In genomic region chr2:27446057-27446456, GRCh38 we compare ENCODE assay signal across 15 cellular contexts. TPM values are rescaled to one million over a fixed set of nuclear protein-coding genes. Genes with fewer than 3 reads are reported as not detected.
DNase-seq lines count a peak whose midpoint lies in the region; ATAC-seq and TF ChIP-seq lines count a peak whose summit lies in the region.
"Had no signal": no experiment of that assay in that cellular context is flagged by ENCODE, and none has a peak within 500 bp of the region (broad histone marks: within the 10 kb centered on the region; RNA-seq: fewer than 3 reads in every experiment).

No MANE protein-coding gene starts in this region.

- H3K27ac ChIP-seq in body of pancreas (peak overlapping the region; percentile 72 to 88 (median 84)), lung (ENCODE audit: low read depth in 1 of 2, low read length in 1 of 2) (peak overlapping the region in 1 of 2 donors; percentile 78)
- H3K27ac ChIP-seq: heart right ventricle had no signal

- H3K27ac Mint-ChIP-seq in Calu3 (ENCODE audit: unreplicated experiment) = peak overlapping the region; percentile 82

- TF ChIP-seq RAD21 in Ishikawa (IDR thresholded peaks at IDR 0.05; ENCODE audit: low read depth) = 0 out of 2 replicates have a peak, but pooled peaks have one; percentile 5

- peaks cover 55% of the 10 kb centered on the region for H3K36me3 Mint-ChIP-seq in Calu3 (ENCODE audit: insufficient read depth, unreplicated experiment)

- CTCF ChIA-PET in Calu3 (lab: Charles Lee) = interaction anchor here (0.6 to 1.3 kb wide), 5 partner anchors 17 to 1405 kb away, joined by 3 to 5 read pairs (median 3); no protein-coding TSS in a partner anchor

- intact Hi-C loops in Calu3 (cut with micrococcal nuclease; ENCODE audit: unreplicated experiment) = loop anchor here (10.0 kb wide), 1 partner anchor 139 kb away; the partner anchor contains the start of gene ZNF512
- intact Hi-C loops in body of pancreas (cut with DNase I) = no loop called here

- H3K27me3 ChIP-seq in body of pancreas (no peaks in the 10 kb centered on the region), lung (ENCODE audit: control insufficient read depth, insufficient read depth) (no peaks in the 10 kb centered on the region)
- H3K27me3 ChIP-seq: heart right ventricle had no signal

- no peak for TF ChIP-seq EP300 in Ishikawa (IDR thresholded peaks at IDR 0.05; ENCODE audit: borderline replicate concordance)

- TF ChIP-seq CTCF in Calu3 (IDR thresholded peaks at IDR 0.05; ENCODE audit: unreplicated experiment) (no peak), body of pancreas (IDR thresholded peaks at IDR 0.05) (no peak), lung (IDR thresholded peaks at IDR 0.05; ENCODE audit: control extremely low read depth, extremely low read depth) (no peak)

- H3K4me1 ChIP-seq in body of pancreas (peaks cover 32% of the 10 kb centered on the region), lung (ENCODE audit: control insufficient read depth in 2 of 2, insufficient read depth in 2 of 2, low read length in 2 of 2) (no peaks in the 10 kb centered on the region)

- TF ChIP-seq POLR2A in body of pancreas (IDR thresholded peaks at IDR 0.05) = peak in 2 of 3 donors; percentile 57 to 59

- 32 to 37% methylated on average over 3 of the region's 3 CpGs for WGBS in body of pancreas, 2 donors
- WGBS in lung, 2 donors = 66 to 89% methylated on average over 3 of the region's 3 CpGs

- BruUV-seq in Calu3 (replicated peaks; lab: Mats Ljungman, UMichigan) = no TSS peak

- H3K27me3 Mint-ChIP-seq in Calu3 (ENCODE audit: unreplicated experiment) = no peaks in the 10 kb centered on the region

- H3K4me3 ChIP-seq in body of pancreas (no peak overlapping the region), lung (no peak overlapping the region)
- H3K4me3 ChIP-seq: heart right ventricle had no signal

- peak; percentile 79 for ATAC-seq in body of pancreas
- ATAC-seq in lung (ENCODE audit: insufficient read depth, low FRiP score) = peak; percentile 45
- no peak for ATAC-seq in GM19467 (IDR thresholded peaks at IDR 0.05; ENCODE audit: unreplicated experiment)
- ATAC-seq in HG02938 (IDR thresholded peaks at IDR 0.05; ENCODE audit: unreplicated experiment) = no peak
- ATAC-seq: heart right ventricle had no signal

- H3K9me3 ChIP-seq in body of pancreas = no peaks in the 10 kb centered on the region
- no peaks in the 10 kb centered on the region for H3K9me3 ChIP-seq in lung (ENCODE audit: control insufficient read depth in 2 of 2, insufficient read depth in 1 of 2, low read length in 1 of 2)
- H3K9me3 ChIP-seq: heart right ventricle had no signal

- H3K4me3 Mint-ChIP-seq in Calu3 (ENCODE audit: low read depth, unreplicated experiment) = no peak overlapping the region

- H3K4me1 Mint-ChIP-seq in Calu3 (ENCODE audit: low read depth, unreplicated experiment) = peaks cover 26% of the 10 kb centered on the region

- no peaks in the 10 kb centered on the region for H3K9me3 Mint-ChIP-seq in Calu3 (ENCODE audit: low read depth, unreplicated experiment)

- DNase-seq in Calu3 = peak; percentile 83
- peak; percentile 81 to 94 (median 88) for DNase-seq in body of pancreas
- DNase-seq in lung (ENCODE audit: low spot score) = peak; percentile 69
- no peak for DNase-seq in superior temporal gyrus (ENCODE audit: extremely low spot score)
- DNase-seq in NCI-H446 (lab: John Stamatoyannopoulos, UW) = no peak
- DNase-seq: heart right ventricle; mesenchymal stem cell; NCI-H1436 treated with DMSO at 0.1 percent for 48 hours; posterior cingulate gyrus; stimulated activated CD4-positive, alpha-beta T cell treated with anti-CD3 and anti-CD28 coated beads, Interleukin-4, amount 100 ng/mL, for 1 hour; stimulated activated naive CD4-positive, alpha-beta T cell treated with Interleukin-2 at 50 U/mL for 16 hours had no signal

- peaks cover 7 to 8% of the 10 kb centered on the region in 2 donors for H3K36me3 ChIP-seq in body of pancreas (replicated peaks in 1 of 2; ENCODE audit: insufficient read depth in 1 of 2, low read depth in 2 of 2)
- peaks cover 12 to 31% of the 10 kb centered on the region in 2 donors for H3K36me3 ChIP-seq in lung (ENCODE audit: control insufficient read depth in 2 of 2, insufficient read depth in 2 of 2, low read length in 2 of 2)

TF ChIP-seq in Ishikawa, 13 proteins besides CTCF, POLR2A, EP300 and RAD21:
- no peak for TF ChIP-seq TEAD4 (IDR thresholded peaks at IDR 0.05)
- no peak for TF ChIP-seq REST (IDR thresholded peaks at IDR 0.05; ENCODE audit: low read depth)
- TF ChIP-seq USF1 (IDR thresholded peaks at IDR 0.05) = no peak
- no peak for TF ChIP-seq ZBTB7A (IDR thresholded peaks at IDR 0.05; ENCODE audit: low read depth)
- peak; percentile 24; the same call in 1 of the 2 replicates for TF ChIP-seq CREB1 (IDR thresholded peaks at IDR 0.05; ENCODE audit: low read depth)
- no peak for TF ChIP-seq YY1 (IDR thresholded peaks at IDR 0.05; ENCODE audit: low read depth)
- TF ChIP-seq CEBPB (IDR thresholded peaks at IDR 0.05) = peak; percentile 95
- no peak for TF ChIP-seq EGR1 (IDR thresholded peaks at IDR 0.05)
- no peak for TF ChIP-seq MAX (IDR thresholded peaks at IDR 0.05)

RNA-seq across cellular contexts. Expression of gene KRTCAP3, which starts 3.9 kb away (rescaled TPM):
- total RNA-seq in Calu3 (2022) (71.8 and 74.0 TPM in 2 replicates), body of pancreas (10 to 100 TPM; 11.9 to 25.2 TPM), lung (10 to 100 TPM; 13.6 to 37.9 TPM)
- polyA plus RNA-seq in lung = 10 to 100 TPM; 37.4 to 50.2 TPM

RNA-seq across cellular contexts. Expression of gene NRBP1, which starts 17.6 kb away (rescaled TPM):
- 58.2 and 60.5 TPM in 2 replicates for total RNA-seq in Calu3 (2022)
- 10 to 100 TPM; 34.2 to 36.6 TPM for total RNA-seq in body of pancreas
- total RNA-seq in lung = 10 to 100 TPM; 80.3 to 93.6 TPM
- 10 to 100 TPM; 46.8 to 79.4 TPM for polyA plus RNA-seq in lung

RNA-seq across cellular contexts. Expression of gene PPM1G, which starts 36.7 kb away (rescaled TPM):
- total RNA-seq in Calu3 (2022) = 118 and 121 TPM in 2 replicates
- total RNA-seq in body of pancreas = 10 to 100 TPM; 36.3 to 49.4 TPM
- total RNA-seq in lung = 10 to 100 TPM; 45.9 to 66.0 TPM
- polyA plus RNA-seq in lung = 10 to 100 TPM; 57.5 to 76.2 TPM

RNA-seq across cellular contexts. Expression of gene IFT172, which starts 43.5 kb away (rescaled TPM):
- total RNA-seq in Calu3 (2022) = 37.5 and 41.7 TPM in 2 replicates
- 10 to 100 TPM; 14.3 to 41.2 TPM for total RNA-seq in body of pancreas
- 10 to 100 TPM; 44.7 to 52.2 TPM for total RNA-seq in lung
- polyA plus RNA-seq in lung = 10 to 100 TPM; 17.8 to 26.6 TPM

RNA-seq across cellular contexts. Expression of gene FNDC4, which starts 48.9 kb away (rescaled TPM):
- 5.3 and 7.2 TPM in 2 replicates for total RNA-seq in Calu3 (2022)
- total RNA-seq in body of pancreas = 10 to 100 TPM; 10.4 to 20.8 TPM
- 1 to 10 TPM; 3.8 to 6.9 TPM for total RNA-seq in lung
- 1 to 10 TPM; 2.8 to 4.8 TPM for polyA plus RNA-seq in lung
- total RNA-seq: T-helper 1 cell treated with Interleukin-12 subunit alpha and Interleukin-12 subunit beta and Interleukin-4 antibody, amounts not matched to agents 30 ng/mL and 1 ng/mL, for 36 hours had no signal

Comparison
In these comparisons a context has a peak if more than half of its experiments do, and no peak if none do; other contexts are left out.
1. DNase-seq: peak in Calu3 (single experiment), body of pancreas (4 of 4) and lung (single experiment); none in superior temporal gyrus (single experiment) and NCI-H446 (0 of 2).
2. ATAC-seq: peak in body of pancreas (single experiment) and lung (single experiment); none in GM19467 (single experiment) and HG02938 (single experiment).